Comparison of ENCODE assay signal across 1 cellular context in genomic region chr12:56724989-56725722, GRCh38.
TF ChIP-seq lines count a peak whose summit lies in the region.

Gene NACA, minus strand, starts transcription at chr12:56725299. Its CDS starts 778 bp downstream, at chr12:56724521.

TF ChIP-seq in HEK293, 187 proteins besides CTCF, POLR2A, EP300 and RAD21 (continued from another document and continues in another):
- no peak for TF ChIP-seq ZNF132 (tag by site-specific recombination; IDR thresholded peaks at IDR 0.05; ENCODE audit: borderline replicate concordance)
- peak; percentile 43; the same call in 1 of the 2 replicates for TF ChIP-seq ZBTB6 (tag by site-specific recombination; IDR thresholded peaks at IDR 0.05)
- TF ChIP-seq ZNF2 (tag by site-specific recombination; IDR thresholded peaks at IDR 0.05) = peak; percentile 98
- TF ChIP-seq, protein P1, sequence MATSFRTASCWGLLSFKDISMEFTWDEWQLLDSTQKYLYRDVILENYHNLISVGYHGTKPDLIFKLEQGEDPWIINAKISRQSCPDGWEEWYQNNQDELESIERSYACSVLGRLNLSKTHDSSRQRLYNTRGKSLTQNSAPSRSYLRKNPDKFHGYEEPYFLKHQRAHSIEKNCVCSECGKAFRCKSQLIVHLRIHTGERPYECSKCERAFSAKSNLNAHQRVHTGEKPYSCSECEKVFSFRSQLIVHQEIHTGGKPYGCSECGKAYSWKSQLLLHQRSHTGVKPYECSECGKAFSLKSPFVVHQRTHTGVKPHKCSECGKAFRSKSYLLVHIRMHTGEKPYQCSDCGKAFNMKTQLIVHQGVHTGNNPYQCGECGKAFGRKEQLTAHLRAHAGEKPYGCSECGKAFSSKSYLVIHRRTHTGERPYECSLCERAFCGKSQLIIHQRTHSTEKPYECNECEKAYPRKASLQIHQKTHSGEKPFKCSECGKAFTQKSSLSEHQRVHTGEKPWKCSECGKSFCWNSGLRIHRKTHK (tag by site-specific recombination; IDR thresholded peaks at IDR 0.05) = no peak
- no peak for TF ChIP-seq SETDB1 (IDR thresholded peaks at IDR 0.05; ENCODE audit: insufficient read length, low read length)
- peak; percentile 64 for TF ChIP-seq WT1 (tag by site-specific recombination; IDR thresholded peaks at IDR 0.05)
- no peak for TF ChIP-seq ZNF354C (tag by site-specific recombination; IDR thresholded peaks at IDR 0.05; ENCODE audit: borderline replicate concordance, low read depth)
- TF ChIP-seq ZNF416 (tag by site-specific recombination; IDR thresholded peaks at IDR 0.05) = no peak
- TF ChIP-seq SCRT1 (tag by site-specific recombination; IDR thresholded peaks at IDR 0.05; ENCODE audit: borderline replicate concordance) = peak; percentile 99
- no peak for TF ChIP-seq ZNF830 (tag by site-specific recombination; IDR thresholded peaks at IDR 0.05; ENCODE audit: low read depth)
- TF ChIP-seq BCL11A (tag by site-specific recombination; IDR thresholded peaks at IDR 0.05; ENCODE audit: low read depth) = no peak
- TF ChIP-seq ZNF433 (tag by site-specific recombination; IDR thresholded peaks at IDR 0.05; ENCODE audit: low read depth) = no peak
- no peak for TF ChIP-seq ZNF292 (tag by site-specific recombination; IDR thresholded peaks at IDR 0.05; ENCODE audit: borderline replicate concordance, low read depth)
- TF ChIP-seq, protein P2, sequence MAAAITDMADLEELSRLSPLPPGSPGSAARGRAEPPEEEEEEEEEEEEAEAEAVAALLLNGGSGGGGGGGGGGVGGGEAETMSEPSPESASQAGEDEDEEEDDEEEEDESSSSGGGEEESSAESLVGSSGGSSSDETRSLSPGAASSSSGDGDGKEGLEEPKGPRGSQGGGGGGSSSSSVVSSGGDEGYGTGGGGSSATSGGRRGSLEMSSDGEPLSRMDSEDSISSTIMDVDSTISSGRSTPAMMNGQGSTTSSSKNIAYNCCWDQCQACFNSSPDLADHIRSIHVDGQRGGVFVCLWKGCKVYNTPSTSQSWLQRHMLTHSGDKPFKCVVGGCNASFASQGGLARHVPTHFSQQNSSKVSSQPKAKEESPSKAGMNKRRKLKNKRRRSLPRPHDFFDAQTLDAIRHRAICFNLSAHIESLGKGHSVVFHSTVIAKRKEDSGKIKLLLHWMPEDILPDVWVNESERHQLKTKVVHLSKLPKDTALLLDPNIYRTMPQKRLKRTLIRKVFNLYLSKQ (tag by site-specific recombination; IDR thresholded peaks at IDR 0.05; ENCODE audit: borderline replicate concordance) = no peak
- TF ChIP-seq TCF7L2 (IDR thresholded peaks at IDR 0.05; ENCODE audit: borderline replicate concordance, low read depth, low read length) = no peak
- no peak for TF ChIP-seq ZNF473 (tag by site-specific recombination; IDR thresholded peaks at IDR 0.05)
- TF ChIP-seq ZFP69B (tag by site-specific recombination; IDR thresholded peaks at IDR 0.05) = peak; percentile 71; the same call in 1 of the 2 replicates
- no peak for TF ChIP-seq ZNF555 (tag by site-specific recombination; conservative IDR thresholded peaks at IDR 0.05)
- TF ChIP-seq, protein P3, sequence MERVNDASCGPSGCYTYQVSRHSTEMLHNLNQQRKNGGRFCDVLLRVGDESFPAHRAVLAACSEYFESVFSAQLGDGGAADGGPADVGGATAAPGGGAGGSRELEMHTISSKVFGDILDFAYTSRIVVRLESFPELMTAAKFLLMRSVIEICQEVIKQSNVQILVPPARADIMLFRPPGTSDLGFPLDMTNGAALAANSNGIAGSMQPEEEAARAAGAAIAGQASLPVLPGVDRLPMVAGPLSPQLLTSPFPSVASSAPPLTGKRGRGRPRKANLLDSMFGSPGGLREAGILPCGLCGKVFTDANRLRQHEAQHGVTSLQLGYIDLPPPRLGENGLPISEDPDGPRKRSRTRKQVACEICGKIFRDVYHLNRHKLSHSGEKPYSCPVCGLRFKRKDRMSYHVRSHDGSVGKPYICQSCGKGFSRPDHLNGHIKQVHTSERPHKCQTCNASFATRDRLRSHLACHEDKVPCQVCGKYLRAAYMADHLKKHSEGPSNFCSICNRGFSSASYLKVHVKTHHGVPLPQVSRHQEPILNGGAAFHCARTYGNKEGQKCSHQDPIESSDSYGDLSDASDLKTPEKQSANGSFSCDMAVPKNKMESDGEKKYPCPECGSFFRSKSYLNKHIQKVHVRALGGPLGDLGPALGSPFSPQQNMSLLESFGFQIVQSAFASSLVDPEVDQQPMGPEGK (tag by site-specific recombination; IDR thresholded peaks at IDR 0.05) = no peak
- TF ChIP-seq ZNF664 (tag by site-specific recombination; IDR thresholded peaks at IDR 0.05) = no peak
- TF ChIP-seq, protein P4, sequence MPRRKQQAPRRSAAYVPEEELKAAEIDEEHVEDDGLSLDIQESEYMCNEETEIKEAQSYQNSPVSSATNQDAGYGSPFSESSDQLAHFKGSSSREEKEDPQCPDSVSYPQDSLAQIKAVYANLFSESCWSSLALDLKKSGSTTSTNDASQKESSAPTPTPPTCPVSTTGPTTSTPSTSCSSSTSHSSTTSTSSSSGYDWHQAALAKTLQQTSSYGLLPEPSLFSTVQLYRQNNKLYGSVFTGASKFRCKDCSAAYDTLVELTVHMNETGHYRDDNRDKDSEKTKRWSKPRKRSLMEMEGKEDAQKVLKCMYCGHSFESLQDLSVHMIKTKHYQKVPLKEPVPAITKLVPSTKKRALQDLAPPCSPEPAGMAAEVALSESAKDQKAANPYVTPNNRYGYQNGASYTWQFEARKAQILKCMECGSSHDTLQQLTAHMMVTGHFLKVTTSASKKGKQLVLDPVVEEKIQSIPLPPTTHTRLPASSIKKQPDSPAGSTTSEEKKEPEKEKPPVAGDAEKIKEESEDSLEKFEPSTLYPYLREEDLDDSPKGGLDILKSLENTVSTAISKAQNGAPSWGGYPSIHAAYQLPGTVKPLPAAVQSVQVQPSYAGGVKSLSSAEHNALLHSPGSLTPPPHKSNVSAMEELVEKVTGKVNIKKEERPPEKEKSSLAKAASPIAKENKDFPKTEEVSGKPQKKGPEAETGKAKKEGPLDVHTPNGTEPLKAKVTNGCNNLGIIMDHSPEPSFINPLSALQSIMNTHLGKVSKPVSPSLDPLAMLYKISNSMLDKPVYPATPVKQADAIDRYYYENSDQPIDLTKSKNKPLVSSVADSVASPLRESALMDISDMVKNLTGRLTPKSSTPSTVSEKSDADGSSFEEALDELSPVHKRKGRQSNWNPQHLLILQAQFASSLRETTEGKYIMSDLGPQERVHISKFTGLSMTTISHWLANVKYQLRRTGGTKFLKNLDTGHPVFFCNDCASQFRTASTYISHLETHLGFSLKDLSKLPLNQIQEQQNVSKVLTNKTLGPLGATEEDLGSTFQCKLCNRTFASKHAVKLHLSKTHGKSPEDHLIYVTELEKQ (tag by site-specific recombination; IDR thresholded peaks at IDR 0.05; ENCODE audit: borderline replicate concordance) = peak; percentile 95
- no peak for TF ChIP-seq ZNF777 (tag by site-specific recombination; IDR thresholded peaks at IDR 0.05; ENCODE audit: borderline replicate concordance)
- TF ChIP-seq ZNF302 (tag by site-specific recombination; IDR thresholded peaks at IDR 0.05; ENCODE audit: low read depth) = no peak
- TF ChIP-seq ZNF311 (tag by site-specific recombination; IDR thresholded peaks at IDR 0.05; ENCODE audit: borderline replicate concordance) = no peak
- TF ChIP-seq, protein P5, sequence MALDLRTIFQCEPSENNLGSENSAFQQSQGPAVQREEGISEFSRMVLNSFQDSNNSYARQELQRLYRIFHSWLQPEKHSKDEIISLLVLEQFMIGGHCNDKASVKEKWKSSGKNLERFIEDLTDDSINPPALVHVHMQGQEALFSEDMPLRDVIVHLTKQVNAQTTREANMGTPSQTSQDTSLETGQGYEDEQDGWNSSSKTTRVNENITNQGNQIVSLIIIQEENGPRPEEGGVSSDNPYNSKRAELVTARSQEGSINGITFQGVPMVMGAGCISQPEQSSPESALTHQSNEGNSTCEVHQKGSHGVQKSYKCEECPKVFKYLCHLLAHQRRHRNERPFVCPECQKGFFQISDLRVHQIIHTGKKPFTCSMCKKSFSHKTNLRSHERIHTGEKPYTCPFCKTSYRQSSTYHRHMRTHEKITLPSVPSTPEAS (tag by site-specific recombination; IDR thresholded peaks at IDR 0.05) = no peak
- no peak for TF ChIP-seq ZNF677 (tag by site-specific recombination; IDR thresholded peaks at IDR 0.05)
- peak; percentile 46; the same call in 1 of the 2 replicates for TF ChIP-seq REST (tag by site-specific recombination; IDR thresholded peaks at IDR 0.05)
- peak; percentile 99 for TF ChIP-seq ZSCAN30 (tag by site-specific recombination; IDR thresholded peaks at IDR 0.05)
- no peak for TF ChIP-seq ZNF398 (tag by site-specific recombination; IDR thresholded peaks at IDR 0.05)
- no peak for TF ChIP-seq ZNF426 (tag by site-specific recombination; IDR thresholded peaks at IDR 0.05)
- TF ChIP-seq ZNF658 (tag by site-specific recombination; IDR thresholded peaks at IDR 0.05) = no peak
- TF ChIP-seq ZNF514 (tag by site-specific recombination; IDR thresholded peaks at IDR 0.05) = no peak
- TF ChIP-seq ZNF324 (tag by site-specific recombination; IDR thresholded peaks at IDR 0.05) = peak; percentile 96
- TF ChIP-seq ZNF530 (tag by site-specific recombination; IDR thresholded peaks at IDR 0.05; ENCODE audit: low read depth) = no peak
- no peak for TF ChIP-seq ZNF621 (tag by site-specific recombination; IDR thresholded peaks at IDR 0.05)
- peak; percentile 40 for TF ChIP-seq ZNF623 (tag by site-specific recombination; IDR thresholded peaks at IDR 0.05)
- TF ChIP-seq HOXD13 (CRISPR knock-in tag; IDR thresholded peaks at IDR 0.05; ENCODE audit: borderline replicate concordance) = no peak
- TF ChIP-seq ZBTB17 (tag by site-specific recombination; IDR thresholded peaks at IDR 0.05) = peak; percentile 96
- no peak for TF ChIP-seq SALL2 (tag by site-specific recombination; IDR thresholded peaks at IDR 0.05; ENCODE audit: borderline replicate concordance)
- TF ChIP-seq FEZF1 (tag by site-specific recombination; IDR thresholded peaks at IDR 0.05) = peak; percentile 68
- TF ChIP-seq ZNF24 (tag by site-specific recombination; IDR thresholded peaks at IDR 0.05) = peak; percentile 42
- peak; percentile 82 for TF ChIP-seq ZEB2 (tag by site-specific recombination; IDR thresholded peaks at IDR 0.05)
- no peak for TF ChIP-seq ZNF239 (tag by site-specific recombination; IDR thresholded peaks at IDR 0.05)
- TF ChIP-seq, protein P6, sequence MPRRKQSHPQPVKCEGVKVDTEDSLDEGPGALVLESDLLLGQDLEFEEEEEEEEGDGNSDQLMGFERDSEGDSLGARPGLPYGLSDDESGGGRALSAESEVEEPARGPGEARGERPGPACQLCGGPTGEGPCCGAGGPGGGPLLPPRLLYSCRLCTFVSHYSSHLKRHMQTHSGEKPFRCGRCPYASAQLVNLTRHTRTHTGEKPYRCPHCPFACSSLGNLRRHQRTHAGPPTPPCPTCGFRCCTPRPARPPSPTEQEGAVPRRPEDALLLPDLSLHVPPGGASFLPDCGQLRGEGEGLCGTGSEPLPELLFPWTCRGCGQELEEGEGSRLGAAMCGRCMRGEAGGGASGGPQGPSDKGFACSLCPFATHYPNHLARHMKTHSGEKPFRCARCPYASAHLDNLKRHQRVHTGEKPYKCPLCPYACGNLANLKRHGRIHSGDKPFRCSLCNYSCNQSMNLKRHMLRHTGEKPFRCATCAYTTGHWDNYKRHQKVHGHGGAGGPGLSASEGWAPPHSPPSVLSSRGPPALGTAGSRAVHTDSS (tag by site-specific recombination; IDR thresholded peaks at IDR 0.05) = no peak; the same call in 1 of the 2 replicates
- peak; percentile 79; the same call in 1 of the 2 replicates for TF ChIP-seq ZSCAN23 (tag by site-specific recombination; IDR thresholded peaks at IDR 0.05)
- peak; percentile 44; the same call in 1 of the 2 replicates for TF ChIP-seq PRDM1 (tag by site-specific recombination; IDR thresholded peaks at IDR 0.05)
- TF ChIP-seq ZNF140 (tag by site-specific recombination; IDR thresholded peaks at IDR 0.05) = no peak
